In the genomic region with DNA sequence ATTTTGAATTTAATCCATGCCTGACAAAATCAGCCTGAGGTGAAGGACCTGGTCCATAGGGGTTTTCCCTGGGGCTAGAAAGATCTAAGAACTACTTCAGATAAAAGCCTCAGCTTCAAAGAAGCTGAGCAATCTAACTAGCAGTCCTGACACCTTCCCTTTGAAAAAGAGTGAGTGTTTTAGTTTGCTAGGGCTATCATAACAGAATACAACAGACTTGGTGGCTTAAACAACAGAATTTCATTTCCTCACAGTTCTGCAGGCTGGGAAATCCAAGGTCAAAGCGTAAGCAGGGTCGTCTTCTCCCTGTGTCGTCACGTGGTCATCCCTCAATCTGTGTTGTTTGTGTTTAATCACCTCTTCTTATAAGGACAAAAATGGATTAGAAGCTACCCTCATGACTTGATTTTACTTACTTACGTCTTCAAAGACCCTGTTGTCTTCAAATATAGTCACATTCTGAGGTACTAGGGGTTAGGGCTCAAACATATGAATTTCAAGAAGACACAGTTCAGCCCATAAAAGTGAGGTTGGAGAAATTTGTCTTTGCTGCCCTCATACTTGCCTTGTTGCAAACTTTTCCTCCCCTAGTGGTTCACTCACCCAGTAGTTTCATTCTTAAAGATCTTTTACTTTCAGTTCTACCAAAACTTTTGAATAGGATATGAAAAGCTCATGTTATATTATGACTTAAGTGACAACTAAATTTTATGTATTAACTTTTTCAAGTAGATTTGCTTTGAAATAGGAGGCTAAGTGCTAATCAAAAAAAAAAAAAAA, we compare ENCODE assay signal across 9 cellular contexts.
DNase-seq lines count a peak whose midpoint lies in the region; ATAC-seq and TF ChIP-seq lines count a peak whose summit lies in the region.
"Had no signal": no experiment of that assay in that cellular context is flagged by ENCODE, and none has a peak within 500 bp of the region (broad histone marks: within the 10 kb centered on the region; RNA-seq: fewer than 3 reads in every experiment).

No MANE protein-coding gene starts in this region.

- no peaks in the 10 kb centered on the region for H3K36me3 Mint-ChIP-seq in mesothelial cell of epicardium

- no peak for TF ChIP-seq CTCF in mesothelial cell of epicardium (IDR thresholded peaks at IDR 0.05; ENCODE audit: unreplicated experiment)

- peaks cover 27% of the 10 kb centered on the region for H3K4me1 Mint-ChIP-seq in mesothelial cell of epicardium

- no peak for DNase-seq in mesothelial cell of epicardium (ENCODE audit: low spot score in 2 of 2, unreplicated experiment in 2 of 2)
- no peak for DNase-seq in NCI-H524 (lab: John Stamatoyannopoulos, UW)
- no peak for DNase-seq in superior temporal gyrus (ENCODE audit: extremely low spot score)
- no peak for DNase-seq in NCI-H524 treated with DMSO at 0.1 percent for 48 hours (lab: John Stamatoyannopoulos, UW)
- DNase-seq: body of pancreas, NCI-H2171 had no signal

- H3K27ac Mint-ChIP-seq in mesothelial cell of epicardium = peak overlapping the region; percentile 12

- H3K4me3 Mint-ChIP-seq in mesothelial cell of epicardium = no peak overlapping the region

- H3K9me3 Mint-ChIP-seq in mesothelial cell of epicardium = peaks cover 14% of the 10 kb centered on the region

- ATAC-seq in GM18870 (IDR thresholded peaks at IDR 0.05; ENCODE audit: unreplicated experiment) (peak; percentile 88), GM21723 (IDR thresholded peaks at IDR 0.05; ENCODE audit: unreplicated experiment) (peak; percentile 94), HG03439 (IDR thresholded peaks at IDR 0.05; ENCODE audit: unreplicated experiment) (peak; percentile 76)
- ATAC-seq: body of pancreas had no signal

- H3K27me3 Mint-ChIP-seq in mesothelial cell of epicardium (ENCODE audit: low read depth) = no peaks in the 10 kb centered on the region
